Comparison of ENCODE assay signal across 22 cellular contexts in the genomic region with DNA sequence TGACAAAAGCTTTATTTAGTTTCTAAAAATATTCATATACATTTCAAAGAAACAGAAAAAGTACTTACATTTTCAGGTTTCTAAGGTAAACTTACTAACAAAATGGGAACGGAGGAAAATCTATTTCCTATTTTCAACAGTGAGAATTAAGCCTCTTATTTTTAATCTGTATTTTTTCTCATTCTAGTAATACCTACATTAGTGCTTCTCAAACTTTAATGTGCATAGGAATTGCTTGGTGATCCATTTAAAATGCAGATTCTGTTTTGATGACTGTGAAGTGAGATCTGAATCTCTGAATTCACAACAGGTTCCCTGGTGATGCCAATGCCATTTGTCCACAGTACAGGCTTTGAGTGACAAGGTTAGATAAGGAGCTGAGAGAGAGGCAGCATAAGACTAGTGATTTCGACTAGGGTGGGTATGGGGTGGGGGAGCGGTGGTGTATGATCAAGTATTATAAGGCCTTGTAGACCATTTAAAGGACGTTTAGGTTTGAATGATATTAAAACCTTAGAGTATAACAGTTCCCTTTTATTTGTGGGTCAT.
"Had no signal": no experiment of that assay in that cellular context is flagged by ENCODE, and none has a peak within 500 bp of the region (broad histone marks: within the 10 kb centered on the region; RNA-seq: fewer than 3 reads in every experiment).

No MANE protein-coding gene starts in this region.

- H3K9me3 ChIP-seq: ascending aorta, lower lobe of right lung, thoracic aorta, upper lobe of left lung had no signal

- H3K4me1 ChIP-seq: ascending aorta, lower lobe of right lung, spleen, upper lobe of left lung had no signal

- H3K27me3 ChIP-seq: ascending aorta, spleen, upper lobe of left lung had no signal

- H3K4me3 ChIP-seq: ascending aorta, lower lobe of right lung, spleen, upper lobe of left lung had no signal

- H3K36me3 ChIP-seq: ascending aorta, lower lobe of right lung, spleen, thoracic aorta, upper lobe of left lung had no signal

- ATAC-seq: activated CD4-positive, alpha-beta T cell treated with anti-CD3 and anti-CD28 coated beads for 36 hours; activated naive CD4-positive, alpha-beta T cell treated with anti-CD3 and anti-CD28 coated beads, Interleukin-2, amount 50 U/mL, for 72 hours; activated T-helper 17 cell treated with anti-CD3 and anti-CD28 coated beads, Interleukin-2, amount 50 U/mL, for 72 hours; esophagus mucosa; left colon; lower lobe of right lung; naive thymus-derived CD8-positive, alpha-beta T cell had no signal

- DNase-seq: activated CD4-positive, alpha-beta T cell treated with anti-CD3 and anti-CD28 coated beads for 36 hours; activated CD4-positive, alpha-beta T cell treated with anti-CD3 and anti-CD28 coated beads, Interleukin-2, amount 50 U/mL, for 4 hours; activated CD8-positive, alpha-beta memory T cell treated with anti-CD3 and anti-CD28 coated beads for 24 hours; activated CD8-positive, alpha-beta memory T cell treated with anti-CD3 and anti-CD28 coated beads, Interleukin-2, amount 50 U/mL, for 4 hours; activated T-cell treated with anti-CD3 and anti-CD28 coated beads, Interleukin-2, amount 50 U/mL, for 24 hours; central memory CD4-positive, alpha-beta T cell; dermis blood vessel endothelial cell; effector CD8-positive, alpha-beta T cell; hippocampal formation; left colon; lower lobe of right lung; naive thymus-derived CD8-positive, alpha-beta T cell; spleen; stimulated activated CD4-positive, alpha-beta T cell treated with anti-CD3 and anti-CD28 coated beads, Interleukin-4, amount 100 ng/mL, for 24 hours; stimulated activated naive CD4-positive, alpha-beta T cell treated with Interleukin-2 at 50 U/mL for 16 hours; T-helper 9 cell had no signal

- H3K27ac ChIP-seq: ascending aorta, lower lobe of right lung, spleen, thoracic aorta, upper lobe of left lung had no signal
